16 cellular contexts compared by ENCODE assay signal in the genomic region with DNA sequence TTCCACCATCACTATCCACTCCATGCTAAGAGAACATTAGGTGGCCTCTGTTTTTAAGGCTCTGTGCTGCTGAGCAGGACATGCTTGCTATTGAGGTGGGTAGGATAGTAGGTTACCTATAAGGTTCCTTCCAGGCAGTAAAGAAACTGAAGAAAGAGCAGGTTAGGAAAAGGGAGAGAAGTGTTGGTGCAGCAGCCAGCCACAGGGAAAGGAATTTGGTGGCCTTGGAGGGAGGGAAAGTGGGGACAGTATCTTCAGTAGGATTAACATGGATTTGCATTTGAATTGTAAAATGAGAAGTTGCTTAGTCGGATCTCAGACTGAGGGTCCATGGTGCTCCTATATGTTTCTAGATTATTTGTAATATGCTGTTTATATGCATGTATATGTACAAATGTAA. TPM values are rescaled to one million over a fixed set of nuclear protein-coding genes. Genes with fewer than 3 reads are reported as not detected.
DNase-seq lines count a peak whose midpoint lies in the region; ATAC-seq and TF ChIP-seq lines count a peak whose summit lies in the region.
"Had no signal": no experiment of that assay in that cellular context is flagged by ENCODE, and none has a peak within 500 bp of the region (broad histone marks: within the 10 kb centered on the region; RNA-seq: fewer than 3 reads in every experiment).

No MANE protein-coding gene starts in this region.

- H3K36me3 Mint-ChIP-seq in T-helper 1 cell treated with Interleukin-12 subunit alpha and Interleukin-12 subunit beta and Interleukin-4 antibody, amounts not matched to agents 30 μg/mL and 1 μg/mL, for 36 hours (ENCODE audit: low read depth): no peaks in the 10 kb centered on the region
- H3K36me3 Mint-ChIP-seq in activated T-helper 2 cell treated with anti-CD3 and anti-CD28 coated beads, Interferon-gamma antibody, Interleukin-2, Interleukin-4, amounts not matched to agents 10 μg/mL and 5 μg/mL and 100 μg/mL, durations not matched to agents 14 hours and 24 hours and 36 hours (ENCODE audit: low read depth): no peaks in the 10 kb centered on the region
- H3K36me3 Mint-ChIP-seq in naive thymus-derived CD4-positive, alpha-beta T cell: peaks cover 0 to 18% (median 3%) of the 10 kb centered on the region in 5 donors

- CTCF ChIA-PET in naive thymus-derived CD4-positive, alpha-beta T cell (lab: Charles Lee): interaction anchor here (1.6 kb wide), 1 partner anchor 10 kb away, joined by 4 read pairs; no protein-coding TSS in a partner anchor

- peak overlapping the region; percentile 71 for H3K4me2 ChIP-seq in DOHH2 (ENCODE audit: low read length)

- H3K4me1 ChIP-seq in DOHH2 (ENCODE audit: control insufficient read depth, low read length): peaks cover 23% of the 10 kb centered on the region
- peaks cover 11 to 16% of the 10 kb centered on the region in 2 donors for H3K4me1 ChIP-seq in naive thymus-derived CD4-positive, alpha-beta T cell (ENCODE audit: control insufficient read depth in 2 of 2, insufficient read depth in 2 of 2, low read length in 2 of 2)
- H3K4me1 ChIP-seq: BE2C, prostate gland, tibial artery had no signal

- H3K27me3 Mint-ChIP-seq in T-helper 1 cell treated with Interleukin-12 subunit alpha and Interleukin-12 subunit beta and Interleukin-4 antibody, amounts not matched to agents 30 μg/mL and 1 μg/mL, for 36 hours (ENCODE audit: low read depth): no peaks in the 10 kb centered on the region
- no peaks in the 10 kb centered on the region for H3K27me3 Mint-ChIP-seq in activated T-helper 2 cell treated with anti-CD3 and anti-CD28 coated beads, Interferon-gamma antibody, Interleukin-2, Interleukin-4, amounts not matched to agents 10 μg/mL and 5 μg/mL and 100 μg/mL, durations not matched to agents 14 hours and 24 hours and 36 hours (ENCODE audit: low read depth)
- no peaks in the 10 kb centered on the region for H3K27me3 Mint-ChIP-seq in naive thymus-derived CD4-positive, alpha-beta T cell

- no peaks in the 10 kb centered on the region for H3K9me3 Mint-ChIP-seq in T-helper 1 cell treated with Interleukin-12 subunit alpha and Interleukin-12 subunit beta and Interleukin-4 antibody, amounts not matched to agents 30 μg/mL and 1 μg/mL, for 36 hours
- H3K9me3 Mint-ChIP-seq in activated T-helper 2 cell treated with anti-CD3 and anti-CD28 coated beads, Interferon-gamma antibody, Interleukin-2, Interleukin-4, amounts not matched to agents 10 μg/mL and 5 μg/mL and 100 μg/mL, durations not matched to agents 14 hours and 24 hours and 36 hours: no peaks in the 10 kb centered on the region
- H3K9me3 Mint-ChIP-seq in naive thymus-derived CD4-positive, alpha-beta T cell: peaks cover 0 to 2% (median 0%) of the 10 kb centered on the region in 11 donors

- no peaks in the 10 kb centered on the region for H4K20me1 ChIP-seq in DOHH2 (ENCODE audit: control insufficient read depth, insufficient read depth, low read depth, low read length)

- H3K4me3 ChIP-seq in DOHH2 (ENCODE audit: low read length): peak overlapping the region; percentile 59
- no peak overlapping the region for H3K4me3 ChIP-seq in naive thymus-derived CD4-positive, alpha-beta T cell (ENCODE audit: low read length)
- H3K4me3 ChIP-seq: prostate gland, tibial artery had no signal

- H3K4me1 Mint-ChIP-seq in T-helper 1 cell treated with Interleukin-12 subunit alpha and Interleukin-12 subunit beta and Interleukin-4 antibody, amounts not matched to agents 30 μg/mL and 1 μg/mL, for 36 hours (ENCODE audit: low read depth): peaks cover 9% of the 10 kb centered on the region
- H3K4me1 Mint-ChIP-seq in activated T-helper 2 cell treated with anti-CD3 and anti-CD28 coated beads, Interferon-gamma antibody, Interleukin-2, Interleukin-4, amounts not matched to agents 10 μg/mL and 5 μg/mL and 100 μg/mL, durations not matched to agents 14 hours and 24 hours and 36 hours (ENCODE audit: low read depth): peaks cover 14% of the 10 kb centered on the region
- peaks cover 9 to 22% (median 14%) of the 10 kb centered on the region in 7 donors for H3K4me1 Mint-ChIP-seq in naive thymus-derived CD4-positive, alpha-beta T cell

- intact Hi-C loops in activated T-helper 2 cell treated with anti-CD3 and anti-CD28 coated beads, Interferon-gamma antibody, Interleukin-2, Interleukin-4, amounts not matched to agents 10 μg/mL and 5 μg/mL and 100 μg/mL, durations not matched to agents 14 hours and 24 hours and 36 hours (cut with micrococcal nuclease): no loop called here
- intact Hi-C loops in naive thymus-derived CD4-positive, alpha-beta T cell (cut with micrococcal nuclease): no loop called here

- no peaks in the 10 kb centered on the region for H3K79me2 ChIP-seq in DOHH2 (ENCODE audit: control insufficient read depth, low read length)

- no peak overlapping the region for H3K4me3 Mint-ChIP-seq in T-helper 1 cell treated with Interleukin-12 subunit alpha and Interleukin-12 subunit beta and Interleukin-4 antibody, amounts not matched to agents 30 μg/mL and 1 μg/mL, for 36 hours
- no peak overlapping the region for H3K4me3 Mint-ChIP-seq in activated T-helper 2 cell treated with anti-CD3 and anti-CD28 coated beads, Interferon-gamma antibody, Interleukin-2, Interleukin-4, amounts not matched to agents 10 μg/mL and 5 μg/mL and 100 μg/mL, durations not matched to agents 14 hours and 24 hours and 36 hours (ENCODE audit: low read depth)
- peak overlapping the region in 8 of 10 donors; percentile 19 to 64 (median 51) for H3K4me3 Mint-ChIP-seq in naive thymus-derived CD4-positive, alpha-beta T cell

- POLR2A ChIA-PET in naive thymus-derived CD4-positive, alpha-beta T cell (lab: Charles Lee): no interaction called here

- H3F3A ChIP-seq in DOHH2 (ENCODE audit: control insufficient read depth, insufficient read depth): peaks cover 2% of the 10 kb centered on the region; the same call in 1 of the 2 replicates

- peak overlapping the region; percentile 49 for H3K27ac Mint-ChIP-seq in T-helper 1 cell treated with Interleukin-12 subunit alpha and Interleukin-12 subunit beta and Interleukin-4 antibody, amounts not matched to agents 30 μg/mL and 1 μg/mL, for 36 hours
- peak overlapping the region; percentile 69 for H3K27ac Mint-ChIP-seq in activated T-helper 2 cell treated with anti-CD3 and anti-CD28 coated beads, Interferon-gamma antibody, Interleukin-2, Interleukin-4, amounts not matched to agents 10 μg/mL and 5 μg/mL and 100 μg/mL, durations not matched to agents 14 hours and 24 hours and 36 hours
- H3K27ac Mint-ChIP-seq in naive thymus-derived CD4-positive, alpha-beta T cell: peak overlapping the region; percentile 17 to 82 (median 62)

- H3K27ac ChIP-seq in DOHH2 (ENCODE audit: low read depth, low read length): peak overlapping the region; percentile 41
- no peak overlapping the region for H3K27ac ChIP-seq in naive thymus-derived CD4-positive, alpha-beta T cell (ENCODE audit: low read depth, low read length)
- H3K27ac ChIP-seq in caudate nucleus (ENCODE audit: low read depth, low read length): no peak overlapping the region
- H3K27ac ChIP-seq: 22Rv1, prostate gland, tibial artery had no signal

- ATAC-seq in naive thymus-derived CD4-positive, alpha-beta T cell: no peak

- no peaks in the 10 kb centered on the region for H3K9me3 ChIP-seq in DOHH2 (ENCODE audit: control insufficient read depth, insufficient read depth, low read length)
- H3K9me3 ChIP-seq in naive thymus-derived CD4-positive, alpha-beta T cell (ENCODE audit: control insufficient read depth in 2 of 3, low read length in 3 of 3): no peaks in the 10 kb centered on the region
- H3K9me3 ChIP-seq: BE2C, prostate gland, tibial artery had no signal

- H3K9me2 ChIP-seq in DOHH2 (replicated peaks; ENCODE audit: control insufficient read depth, low read length): no peaks in the 10 kb centered on the region

- TF ChIP-seq CTCF in DOHH2 (IDR thresholded peaks at IDR 0.05; ENCODE audit: low read depth, low read length, poor library complexity, severe bottlenecking): no peak
- no peak for TF ChIP-seq CTCF in GM20000 (IDR thresholded peaks at IDR 0.05; ENCODE audit: extremely low read depth, missing control alignments)

- no peaks in the 10 kb centered on the region for H3K27me3 ChIP-seq in DOHH2 (ENCODE audit: control insufficient read depth, low read length)
- no peaks in the 10 kb centered on the region for H3K27me3 ChIP-seq in naive thymus-derived CD4-positive, alpha-beta T cell (ENCODE audit: control insufficient read depth in 2 of 2, insufficient read depth in 2 of 2, low read length in 2 of 2)
- H3K27me3 ChIP-seq: BE2C, tibial artery had no signal

- no peaks in the 10 kb centered on the region for H3K36me3 ChIP-seq in DOHH2 (ENCODE audit: control insufficient read depth, low read length)
- no peaks in the 10 kb centered on the region for H3K36me3 ChIP-seq in naive thymus-derived CD4-positive, alpha-beta T cell (ENCODE audit: control insufficient read depth in 2 of 3, insufficient read depth in 3 of 3, low read length in 3 of 3)
- H3K36me3 ChIP-seq: BE2C, prostate gland had no signal

- DNase-seq in T-helper 1 cell (no peak), GM20000 (ENCODE audit: low spot score) (no peak), NCI-H128 (lab: John Stamatoyannopoulos, UW; ENCODE audit: unreplicated experiment) (no peak), caudate nucleus (lab: John Stamatoyannopoulos, UW) (no peak)
- DNase-seq in activated T-helper 2 cell treated with anti-CD3 and anti-CD28 coated beads, Interferon-gamma antibody, Interleukin-2, Interleukin-4, amounts not matched to agents 10 μg/mL and 5 μg/mL and 100 μg/mL, durations not matched to agents 14 hours and 24 hours and 36 hours (ENCODE audit: low spot score): no peak
- DNase-seq in naive thymus-derived CD4-positive, alpha-beta T cell: no peak
- DNase-seq: BE2C, NCI-H2081 treated with DMSO at 0.1 percent for 48 hours, NCI-H510A treated with DMSO at 0.1 percent for 48 hours, SHP77 had no signal

RNA-seq across cellular contexts. Expression of gene OLFML1, which starts 49.2 kb away (rescaled TPM):
- not detected in 2 replicates for total RNA-seq in activated T-helper 2 cell treated with anti-CD3 and anti-CD28 coated beads, Interferon-gamma antibody, Interleukin-2, Interleukin-4, amounts not matched to agents 10 μg/mL and 5 μg/mL and 100 μg/mL, durations not matched to agents 14 hours and 24 hours and 36 hours
- total RNA-seq in naive thymus-derived CD4-positive, alpha-beta T cell: not detected
- under 1 TPM in 1 of 2 donors, not detected in 1; 0.18 TPM for polyA plus RNA-seq in naive thymus-derived CD4-positive, alpha-beta T cell
- total RNA-seq: myocyte had no signal

Comparison
In these comparisons a context has a peak if more than half of its experiments do, and no peak if none do; other contexts are left out.
1. H3K4me3 Mint-ChIP-seq: peak in naive thymus-derived CD4-positive, alpha-beta T cell (8 of 10); none in T-helper 1 cell treated with Interleukin-12 subunit alpha and Interleukin-12 subunit beta and Interleukin-4 antibody, amounts not matched to agents 30 μg/mL and 1 μg/mL, for 36 hours (single experiment) and activated T-helper 2 cell treated with anti-CD3 and anti-CD28 coated beads, Interferon-gamma antibody, Interleukin-2, Interleukin-4, amounts not matched to agents 10 μg/mL and 5 μg/mL and 100 μg/mL, durations not matched to agents 14 hours and 24 hours and 36 hours (single experiment).
2. Peak in every context shown above with its lines, with median percentiles within 50 percentile points of each other: H3K27ac Mint-ChIP-seq.